In the genomic region with DNA sequence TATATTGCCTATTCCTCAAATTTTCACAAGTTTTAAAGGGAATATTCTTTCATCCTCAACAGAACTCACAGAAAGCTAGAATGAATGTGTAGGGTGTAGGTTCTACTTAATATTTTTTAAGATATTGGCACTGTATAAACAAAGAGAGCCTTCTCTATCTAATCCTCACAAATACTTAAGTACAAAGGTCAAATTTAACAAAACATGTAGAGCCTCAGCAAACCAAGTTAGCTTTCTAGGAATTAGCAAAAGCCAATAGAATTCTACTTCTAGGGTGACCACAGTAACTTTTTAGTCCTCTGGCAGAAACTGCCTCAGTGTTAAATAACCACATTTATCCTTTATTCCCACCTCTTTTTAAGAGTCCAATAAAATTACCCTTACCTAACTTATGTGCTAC, we compare ENCODE assay signal across 1 cellular context.
TF ChIP-seq lines count a peak whose summit lies in the region.

No MANE protein-coding gene starts in this region.

TF ChIP-seq in GM23338, 12 proteins besides CTCF, POLR2A, EP300 and RAD21 (continued from another document):
- TF ChIP-seq, protein P1, sequence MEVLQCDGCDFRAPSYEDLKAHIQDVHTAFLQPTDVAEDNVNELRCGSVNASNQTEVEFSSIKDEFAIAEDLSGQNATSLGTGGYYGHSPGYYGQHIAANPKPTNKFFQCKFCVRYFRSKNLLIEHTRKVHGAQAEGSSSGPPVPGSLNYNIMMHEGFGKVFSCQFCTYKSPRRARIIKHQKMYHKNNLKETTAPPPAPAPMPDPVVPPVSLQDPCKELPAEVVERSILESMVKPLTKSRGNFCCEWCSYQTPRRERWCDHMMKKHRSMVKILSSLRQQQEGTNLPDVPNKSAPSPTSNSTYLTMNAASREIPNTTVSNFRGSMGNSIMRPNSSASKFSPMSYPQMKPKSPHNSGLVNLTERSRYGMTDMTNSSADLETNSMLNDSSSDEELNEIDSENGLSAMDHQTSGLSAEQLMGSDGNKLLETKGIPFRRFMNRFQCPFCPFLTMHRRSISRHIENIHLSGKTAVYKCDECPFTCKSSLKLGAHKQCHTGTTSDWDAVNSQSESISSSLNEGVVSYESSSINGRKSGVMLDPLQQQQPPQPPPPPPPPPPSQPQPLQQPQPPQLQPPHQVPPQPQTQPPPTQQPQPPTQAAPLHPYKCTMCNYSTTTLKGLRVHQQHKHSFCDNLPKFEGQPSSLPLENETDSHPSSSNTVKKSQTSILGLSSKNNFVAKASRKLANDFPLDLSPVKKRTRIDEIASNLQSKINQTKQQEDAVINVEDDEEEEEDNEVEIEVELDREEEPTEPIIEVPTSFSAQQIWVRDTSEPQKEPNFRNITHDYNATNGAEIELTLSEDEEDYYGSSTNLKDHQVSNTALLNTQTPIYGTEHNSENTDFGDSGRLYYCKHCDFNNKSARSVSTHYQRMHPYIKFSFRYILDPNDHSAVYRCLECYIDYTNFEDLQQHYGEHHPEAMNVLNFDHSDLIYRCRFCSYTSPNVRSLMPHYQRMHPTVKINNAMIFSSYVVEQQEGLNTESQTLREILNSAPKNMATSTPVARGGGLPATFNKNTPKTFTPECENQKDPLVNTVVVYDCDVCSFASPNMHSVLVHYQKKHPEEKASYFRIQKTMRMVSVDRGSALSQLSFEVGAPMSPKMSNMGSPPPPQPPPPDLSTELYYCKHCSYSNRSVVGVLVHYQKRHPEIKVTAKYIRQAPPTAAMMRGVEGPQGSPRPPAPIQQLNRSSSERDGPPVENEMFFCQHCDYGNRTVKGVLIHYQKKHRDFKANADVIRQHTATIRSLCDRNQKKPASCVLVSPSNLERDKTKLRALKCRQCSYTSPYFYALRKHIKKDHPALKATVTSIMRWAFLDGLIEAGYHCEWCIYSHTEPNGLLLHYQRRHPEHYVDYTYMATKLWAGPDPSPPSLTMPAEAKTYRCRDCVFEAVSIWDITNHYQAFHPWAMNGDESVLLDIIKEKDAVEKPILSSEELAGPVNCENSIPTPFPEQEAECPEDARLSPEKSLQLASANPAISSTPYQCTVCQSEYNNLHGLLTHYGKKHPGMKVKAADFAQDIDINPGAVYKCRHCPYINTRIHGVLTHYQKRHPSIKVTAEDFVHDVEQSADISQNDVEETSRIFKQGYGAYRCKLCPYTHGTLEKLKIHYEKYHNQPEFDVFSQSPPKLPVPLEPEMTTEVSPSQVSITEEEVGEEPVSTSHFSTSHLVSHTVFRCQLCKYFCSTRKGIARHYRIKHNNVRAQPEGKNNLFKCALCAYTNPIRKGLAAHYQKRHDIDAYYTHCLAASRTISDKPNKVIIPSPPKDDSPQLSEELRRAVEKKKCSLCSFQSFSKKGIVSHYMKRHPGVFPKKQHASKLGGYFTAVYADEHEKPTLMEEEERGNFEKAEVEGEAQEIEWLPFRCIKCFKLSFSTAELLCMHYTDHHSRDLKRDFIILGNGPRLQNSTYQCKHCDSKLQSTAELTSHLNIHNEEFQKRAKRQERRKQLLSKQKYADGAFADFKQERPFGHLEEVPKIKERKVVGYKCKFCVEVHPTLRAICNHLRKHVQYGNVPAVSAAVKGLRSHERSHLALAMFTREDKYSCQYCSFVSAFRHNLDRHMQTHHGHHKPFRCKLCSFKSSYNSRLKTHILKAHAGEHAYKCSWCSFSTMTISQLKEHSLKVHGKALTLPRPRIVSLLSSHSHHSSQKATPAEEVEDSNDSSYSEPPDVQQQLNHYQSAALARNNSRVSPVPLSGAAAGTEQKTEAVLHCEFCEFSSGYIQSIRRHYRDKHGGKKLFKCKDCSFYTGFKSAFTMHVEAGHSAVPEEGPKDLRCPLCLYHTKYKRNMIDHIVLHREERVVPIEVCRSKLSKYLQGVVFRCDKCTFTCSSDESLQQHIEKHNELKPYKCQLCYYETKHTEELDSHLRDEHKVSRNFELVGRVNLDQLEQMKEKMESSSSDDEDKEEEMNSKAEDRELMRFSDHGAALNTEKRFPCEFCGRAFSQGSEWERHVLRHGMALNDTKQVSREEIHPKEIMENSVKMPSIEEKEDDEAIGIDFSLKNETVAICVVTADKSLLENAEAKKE (CRISPR knock-in tag; IDR thresholded peaks at IDR 0.05) = no peak
- no peak for TF ChIP-seq NANOG (IDR thresholded peaks at IDR 0.05; ENCODE audit: borderline replicate concordance)
TF ChIP-seq in GM23338: peak in this region for 0.
